Comparison of ENCODE assay signal across 12 cellular contexts in genomic region chr2:220277445-220277960, GRCh38.
DNase-seq lines count a peak whose midpoint lies in the region; ATAC-seq and TF ChIP-seq lines count a peak whose summit lies in the region.
"Had no signal": no experiment of that assay in that cellular context is flagged by ENCODE, and none has a peak within 500 bp of the region (broad histone marks: within the 10 kb centered on the region; RNA-seq: fewer than 3 reads in every experiment).

No MANE protein-coding gene starts in this region.

- H3K27me3 ChIP-seq in right lobe of liver, result no peaks in the 10 kb centered on the region
- H3K27me3 ChIP-seq: BLaER1 treated with 17β-estradiol and CSF1 and Interleukin-3, amounts not matched to agents 10 nM and 100 nM; neutrophil had no signal

- peak; percentile 92 to 94 (median 94) for ATAC-seq in right lobe of liver
- no peak for ATAC-seq in activated CD4-positive, CD25-positive, alpha-beta regulatory T cell treated with anti-CD3 and anti-CD28 coated beads, Interleukin-2, amount 50 U/mL, for 24 hours
- no peak for ATAC-seq in GM21723 (IDR thresholded peaks at IDR 0.05; ENCODE audit: unreplicated experiment)

- H3K4me1 ChIP-seq in right lobe of liver, result peaks cover 0 to 20% (median 9%) of the 10 kb centered on the region in 4 donors

- no peak for TF ChIP-seq POLR2A in right lobe of liver (IDR thresholded peaks at IDR 0.05)

- 13% methylated on average over 3 of the region's 3 CpGs for WGBS in right lobe of liver (ENCODE audit: insufficient coverage, low coverage, low lambda C conversion rate, missing lambda C conversion rate)

- DNase-seq in LNCaP clone FGC (ENCODE audit: low read depth) (peak; percentile 94), coronary artery (ENCODE audit: low spot score) (peak; percentile 88), right lobe of liver (peak; percentile 76 to 88 (median 85)), HuH-7 (ENCODE audit: low spot score) (no peak)
- no peak for DNase-seq in stimulated activated CD4-positive, alpha-beta T cell treated with anti-CD3 and anti-CD28 coated beads, Interleukin-1b, Interleukin-23, amount 100 ng/mL, for 48 hours
- DNase-seq: activated B cell treated with CpG ODN at 0.5 μM for 24 hours; activated naive CD4-positive, alpha-beta T cell treated with anti-CD3 and anti-CD28 coated beads for 36 hours had no signal

- intact Hi-C loops in right lobe of liver (cut with DNase I), result no loop called here

- H3K27ac ChIP-seq in 22Rv1 (peak overlapping the region; percentile 62), coronary artery (peak overlapping the region; percentile 49 to 59), right lobe of liver (peak overlapping the region; percentile 36 to 74 (median 41))
- H3K27ac ChIP-seq: BLaER1 treated with 17β-estradiol and CSF1 and Interleukin-3, amounts not matched to agents 10 nM and 100 nM; neutrophil had no signal

- H3K4me3 ChIP-seq in LNCaP clone FGC (ENCODE audit: low read depth, low read length) (no peak overlapping the region), coronary artery (no peak overlapping the region), right lobe of liver (peak overlapping the region in 1 of 3 donors; percentile 11)
- H3K4me3 ChIP-seq: BLaER1 treated with 17β-estradiol and CSF1 and Interleukin-3, amounts not matched to agents 10 nM and 100 nM had no signal

- no peaks in the 10 kb centered on the region for H3K36me3 ChIP-seq in right lobe of liver
- H3K36me3 ChIP-seq: BLaER1 treated with 17β-estradiol and CSF1 and Interleukin-3, amounts not matched to agents 10 nM and 100 nM; neutrophil had no signal

- no peak for TF ChIP-seq CTCF in 22Rv1 (IDR thresholded peaks at IDR 0.05)
- TF ChIP-seq CTCF in LNCaP clone FGC (IDR thresholded peaks at IDR 0.05; ENCODE audit: control insufficient read depth, extremely low read depth, insufficient read depth), result no peak
- no peak for TF ChIP-seq CTCF in coronary artery (IDR thresholded peaks at IDR 0.05)
- no peak for TF ChIP-seq CTCF in right lobe of liver (IDR thresholded peaks at IDR 0.05)

- H3K9me3 ChIP-seq in right lobe of liver, result no peaks in the 10 kb centered on the region
- H3K9me3 ChIP-seq: BLaER1 treated with 17β-estradiol and CSF1 and Interleukin-3, amounts not matched to agents 10 nM and 100 nM; neutrophil had no signal

Comparison
In these comparisons a context has a peak if more than half of its experiments do, and no peak if none do; other contexts are left out.
1. DNase-seq: peak in LNCaP clone FGC (single experiment), coronary artery (single experiment) and right lobe of liver (3 of 3); none in stimulated activated CD4-positive, alpha-beta T cell treated with anti-CD3 and anti-CD28 coated beads, Interleukin-1b, Interleukin-23, amount 100 ng/mL, for 48 hours (single experiment) and HuH-7 (single experiment).
2. ATAC-seq: peak in right lobe of liver (4 of 4); none in activated CD4-positive, CD25-positive, alpha-beta regulatory T cell treated with anti-CD3 and anti-CD28 coated beads, Interleukin-2, amount 50 U/mL, for 24 hours (0 of 2) and GM21723 (single experiment).
3. Peak in every context shown above with its lines, with median percentiles within 50 percentile points of each other: H3K27ac ChIP-seq.